In genomic region chr2:208064220-208064951, GRCh38 we compare ENCODE assay signal across 10 cellular contexts. TPM values are rescaled to one million over a fixed set of nuclear protein-coding genes. Genes with fewer than 3 reads are reported as not detected.
DNase-seq lines count a peak whose midpoint lies in the region; ATAC-seq and TF ChIP-seq lines count a peak whose summit lies in the region.
"Had no signal": no experiment of that assay in that cellular context is flagged by ENCODE, and none has a peak within 500 bp of the region (broad histone marks: within the 10 kb centered on the region; RNA-seq: fewer than 3 reads in every experiment).

No MANE protein-coding gene starts in this region.

- no peak for TF ChIP-seq CTCF in RWPE1 (conservative IDR thresholded peaks at IDR 0.05; ENCODE audit: low read depth)
- TF ChIP-seq CTCF in left lung (IDR thresholded peaks at IDR 0.05) = no peak
- TF ChIP-seq CTCF in transverse colon (IDR thresholded peaks at IDR 0.05) = no peak

- intact Hi-C loops in left lung (cut with DNase I) (no loop called here), transverse colon (cut with DNase I; ENCODE audit: low total_unique reads) (no loop called here)

- no peaks in the 10 kb centered on the region for H3K36me3 ChIP-seq in left lung
- H3K36me3 ChIP-seq in transverse colon = no peaks in the 10 kb centered on the region

- POLR2A ChIA-PET in RWPE1 (lab: Yijun Ruan, JAX; ENCODE audit: low non-redundant PET) = no interaction called here

- peak; percentile 56 for ATAC-seq in GM18520 (IDR thresholded peaks at IDR 0.05; ENCODE audit: unreplicated experiment)
- peak; percentile 99 for ATAC-seq in HG02885 (IDR thresholded peaks at IDR 0.05; ENCODE audit: poor library complexity, unreplicated experiment)
- ATAC-seq in left lung = peak; percentile 71
- ATAC-seq in GM18861 (IDR thresholded peaks at IDR 0.05; ENCODE audit: unreplicated experiment) = no peak

- DNase-seq in RWPE1 (ENCODE audit: low spot score) = peak; percentile 26
- no peak for DNase-seq in left lung
- DNase-seq in NCI-H1105 (lab: John Stamatoyannopoulos, UW) = no peak
- DNase-seq in transverse colon = no peak
- no peak for DNase-seq in activated T-cell treated with anti-CD3 and anti-CD28 coated beads, Interleukin-2, amount 50 U/mL, for 48 hours
- DNase-seq: dermis blood vessel endothelial cell had no signal

- TF ChIP-seq POLR2A in transverse colon (IDR thresholded peaks at IDR 0.05) = no peak

- in situ Hi-C loops in transverse colon (cut with MboI; ENCODE audit: low pct_ligation_motif_present in 1 of 4, low pct_unique_long_range_greater_than_20kb in 1 of 4, low sequenced_read_pairs in 3 of 4) = loop anchor here in 2 of 4 donors (10.0 kb wide), 2 partner anchors 300 to 320 kb away; partner anchors contain the start of gene FZD5 (in 1 of the 2)

- 67 to 77% methylated on average over 6 to 8 of the region's 8 CpGs for WGBS in transverse colon (ENCODE audit: low coverage in 1 of 2), 2 donors

- H3K27me3 ChIP-seq in left lung (no peaks in the 10 kb centered on the region), transverse colon (no peaks in the 10 kb centered on the region)

- H3K4me3 ChIP-seq in left lung = no peak overlapping the region
- no peak overlapping the region for H3K4me3 ChIP-seq in transverse colon

- no peak overlapping the region for H3K27ac ChIP-seq in RWPE1
- H3K27ac ChIP-seq in left lung = no peak overlapping the region
- no peak overlapping the region for H3K27ac ChIP-seq in transverse colon
- H3K27ac ChIP-seq: KMS-11 had no signal

- CTCF ChIA-PET in RWPE1 (lab: Yijun Ruan, JAX) = interaction anchor here (0.6 to 1.8 kb wide), 3 partner anchors 8 to 318 kb away, joined by 3 to 9 read pairs (median 5); no protein-coding TSS in a partner anchor

- no peak for TF ChIP-seq EP300 in transverse colon (IDR thresholded peaks at IDR 0.05; ENCODE audit: low read depth)

- no peaks in the 10 kb centered on the region for H3K4me1 ChIP-seq in left lung
- no peaks in the 10 kb centered on the region for H3K4me1 ChIP-seq in transverse colon

- H3K9me3 ChIP-seq in left lung = no peaks in the 10 kb centered on the region
- H3K9me3 ChIP-seq in transverse colon = no peaks in the 10 kb centered on the region

RNA-seq across cellular contexts. Expression of gene PLEKHM3, which starts 39.1 kb away (rescaled TPM):
- 10 to 100 TPM; 15.1 to 16.0 TPM for total RNA-seq in left lung
- 10 to 100 TPM; 19.1 to 26.5 (median 24.0) TPM for total RNA-seq in transverse colon

RNA-seq across cellular contexts. Expression of gene CRYGD, which starts 59.9 kb away (rescaled TPM):
- total RNA-seq in left lung (not detected), transverse colon (not detected)
- total RNA-seq: dermis blood vessel endothelial cell had no signal
